ENCODE assay signal across 24 cellular contexts in the genomic region with DNA sequence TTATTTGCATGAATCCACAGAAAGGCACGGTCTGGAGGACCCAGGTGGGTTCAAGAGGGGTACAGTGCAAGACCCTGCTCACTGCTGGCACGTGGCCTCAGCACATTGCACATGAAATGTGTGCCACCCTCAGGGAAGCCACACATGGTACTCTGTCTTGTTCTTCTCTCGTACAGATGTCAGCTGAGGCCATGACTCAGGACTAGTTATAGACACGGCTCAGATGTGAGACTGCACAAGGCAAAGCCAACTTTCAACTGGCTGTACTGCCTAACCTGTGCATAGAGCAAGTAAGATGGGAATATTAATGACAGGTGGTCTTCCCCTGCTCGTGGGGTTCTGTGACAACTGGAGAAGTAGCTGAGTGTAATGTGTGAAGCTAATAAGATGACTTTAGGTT.
"Had no signal": no experiment of that assay in that cellular context is flagged by ENCODE, and none has a peak within 500 bp of the region (broad histone marks: within the 10 kb centered on the region; RNA-seq: fewer than 3 reads in every experiment).

No MANE protein-coding gene starts in this region.

- DNase-seq: activated B cell treated with CpG ODN at 0.5 μM for 24 hours; activated CD8-positive, alpha-beta memory T cell treated with anti-CD3 and anti-CD28 coated beads, Interleukin-2, amount 10 ng/mL, durations not matched to agents 7 days and 5 days; activated CD8-positive, alpha-beta T cell treated with anti-CD3 and anti-CD28 coated beads, Interleukin-2, amount 10 ng/mL, durations not matched to agents 7 days and 5 days; activated T-cell treated with anti-CD3 and anti-CD28 coated beads, Interleukin-2, amount 50 U/mL, for 48 hours; cerebellar nuclear complex; colonic mucosa; effector CD8-positive, alpha-beta T cell; heart left ventricle; hypothalamus; immature natural killer cell; natural killer cell; posterior cingulate gyrus; right cardiac atrium; stimulated activated CD4-positive, alpha-beta T cell treated with anti-CD3 and anti-CD28 coated beads, Interleukin-4, amount 100 ng/mL, for 1 hour; stimulated activated naive CD8-positive, alpha-beta T cell treated with anti-CD3 and anti-CD28 coated beads, Interleukin-15, Interleukin-2, amounts not matched to agents 100 U/mL and 50 U/mL, for 24 hours; T-helper 17 cell; T1000; testis; transverse colon had no signal

- H3K27ac ChIP-seq: cardiac muscle cell, colonic mucosa, heart left ventricle, testis, transverse colon had no signal

- FAIRE-seq: endometrium had no signal

- H3K27ac Mint-ChIP-seq: activated B cell treated with CpG ODN at 0.5 μM for 24 hours; activated CD8-positive, alpha-beta memory T cell treated with anti-CD3 and anti-CD28 coated beads, Interleukin-2, amount 10 ng/mL, durations not matched to agents 7 days and 5 days; activated CD8-positive, alpha-beta T cell treated with anti-CD3 and anti-CD28 coated beads, Interleukin-2, amount 10 ng/mL, durations not matched to agents 7 days and 5 days; activated naive CD4-positive, alpha-beta T cell treated with anti-CD3 and anti-CD28 coated beads, Interleukin-2, amount 50 U/mL, for 72 hours; activated T-helper 2 cell treated with anti-CD3 and anti-CD28 coated beads, Interferon-gamma antibody, Interleukin-2, Interleukin-4, amounts not matched to agents 10 μg/mL and 5 μg/mL and 100 μg/mL, durations not matched to agents 14 hours and 24 hours and 36 hours; immature natural killer cell; memory B cell; natural killer cell; T-helper 17 cell had no signal

- H3K36me3 Mint-ChIP-seq: activated CD8-positive, alpha-beta memory T cell treated with anti-CD3 and anti-CD28 coated beads, Interleukin-2, amount 10 ng/mL, durations not matched to agents 7 days and 5 days; immature natural killer cell; memory B cell; natural killer cell had no signal

- H3K4me3 Mint-ChIP-seq: activated B cell treated with CpG ODN at 0.5 μM for 24 hours; activated CD8-positive, alpha-beta memory T cell treated with anti-CD3 and anti-CD28 coated beads, Interleukin-2, amount 10 ng/mL, durations not matched to agents 7 days and 5 days; activated CD8-positive, alpha-beta T cell treated with anti-CD3 and anti-CD28 coated beads, Interleukin-2, amount 10 ng/mL, durations not matched to agents 7 days and 5 days; immature natural killer cell; memory B cell; natural killer cell; T-helper 17 cell had no signal

- H3K27me3 Mint-ChIP-seq: activated CD8-positive, alpha-beta memory T cell treated with anti-CD3 and anti-CD28 coated beads, Interleukin-2, amount 10 ng/mL, durations not matched to agents 7 days and 5 days had no signal

- H3K4me3 ChIP-seq: cardiac muscle cell, colonic mucosa, heart left ventricle, testis, transverse colon had no signal

- H3K9me3 ChIP-seq: colonic mucosa, testis, transverse colon had no signal

- H3K27me3 ChIP-seq: cardiac muscle cell, colonic mucosa, testis had no signal

- H3K9me3 Mint-ChIP-seq: natural killer cell had no signal

- H3K4me1 ChIP-seq: colonic mucosa, heart left ventricle, testis had no signal

- H3K36me3 ChIP-seq: cardiac muscle cell, colonic mucosa, heart left ventricle, transverse colon had no signal

- ATAC-seq: activated CD8-positive, alpha-beta memory T cell treated with anti-CD3 and anti-CD28 coated beads, Interleukin-2, amount 10 ng/mL, durations not matched to agents 7 days and 5 days; activated CD8-positive, alpha-beta T cell treated with anti-CD3 and anti-CD28 coated beads, Interleukin-2, amount 10 ng/mL, durations not matched to agents 7 days and 5 days; activated naive CD4-positive, alpha-beta T cell treated with anti-CD3 and anti-CD28 coated beads, Interleukin-2, amount 50 U/mL, for 72 hours; heart left ventricle; natural killer cell; right cardiac atrium; stimulated activated naive CD8-positive, alpha-beta T cell treated with anti-CD3 and anti-CD28 coated beads, Interleukin-15, Interleukin-2, amounts not matched to agents 100 U/mL and 50 U/mL, for 24 hours; T-helper 17 cell had no signal

- H3K4me1 Mint-ChIP-seq: activated B cell treated with CpG ODN at 0.5 μM for 24 hours; activated CD8-positive, alpha-beta memory T cell treated with anti-CD3 and anti-CD28 coated beads, Interleukin-2, amount 10 ng/mL, durations not matched to agents 7 days and 5 days; immature natural killer cell; memory B cell; natural killer cell; T-helper 17 cell had no signal
